ENCODE assay signal across 8 cellular contexts in genomic region chr7:129824291-129825004, GRCh38.
DNase-seq lines count a peak whose midpoint lies in the region; ATAC-seq and TF ChIP-seq lines count a peak whose summit lies in the region.

No MANE protein-coding gene starts in this region.

- CTCF ChIA-PET in AG04449 (lab: Yijun Ruan, JAX) = interaction anchor here (0.8 to 11.2 kb wide), 44 partner anchors 9 to 310 kb away, joined by 3 to 202 read pairs (median 5); partner anchors contain the start of gene NRF1
- CTCF ChIA-PET in naive thymus-derived CD4-positive, alpha-beta T cell (lab: Charles Lee) = interaction anchor here (0.6 to 1.7 kb wide), 7 partner anchors 10 to 190 kb away, joined by 3 to 5 read pairs (median 4); no protein-coding TSS in a partner anchor

- no peak for ATAC-seq in naive thymus-derived CD4-positive, alpha-beta T cell
- no peak for ATAC-seq in HG02623 (IDR thresholded peaks at IDR 0.05; ENCODE audit: unreplicated experiment)

- H3K36me3 Mint-ChIP-seq in naive thymus-derived CD4-positive, alpha-beta T cell = peaks cover 0 to 10% (median 0%) of the 10 kb centered on the region in 5 donors

- peak overlapping the region in 4 of 9 donors; percentile 21 to 85 (median 59) for H3K27ac Mint-ChIP-seq in naive thymus-derived CD4-positive, alpha-beta T cell

- H3K27me3 ChIP-seq in HUES6 (ENCODE audit: control insufficient read depth, insufficient read depth, low read length) = no peaks in the 10 kb centered on the region
- H3K27me3 ChIP-seq in breast epithelium = no peaks in the 10 kb centered on the region
- H3K27me3 ChIP-seq in naive thymus-derived CD4-positive, alpha-beta T cell (ENCODE audit: control insufficient read depth in 2 of 2, insufficient read depth in 2 of 2, low read length in 2 of 2) = no peaks in the 10 kb centered on the region

- no peak for TF ChIP-seq POLR2A in breast epithelium (IDR thresholded peaks at IDR 0.05)

- intact Hi-C loops in breast epithelium (cut with DNase I; ENCODE audit: low total_unique reads) = no loop called here
- intact Hi-C loops in naive thymus-derived CD4-positive, alpha-beta T cell (cut with micrococcal nuclease) = loop anchor here (1.0 to 10.0 kb wide), 14 partner anchors 44 to 1010 kb away; partner anchors contain the start of genes AHCYL2 (in 1 of the 2), NRF1 (in 1 of the 2), SMKR1 (in 1 of the 2) and UBE2H (in 1 of the 2)

- DNase-seq in AG04449 (ENCODE audit: low read depth, low spot score) (no peak), breast epithelium (ENCODE audit: low spot score in 2 of 2) (no peak), NCI-H748 (lab: John Stamatoyannopoulos, UW; ENCODE audit: unreplicated experiment) (no peak)
- no peak for DNase-seq in naive thymus-derived CD4-positive, alpha-beta T cell
- DNase-seq in stimulated activated CD4-positive, alpha-beta T cell treated with anti-CD3 and anti-CD28 coated beads, Interleukin-4, amount 100 ng/mL, for 4 hours = no peak
- DNase-seq in stimulated activated naive CD4-positive, alpha-beta T cell (lab: John Stamatoyannopoulos, UW) = no peak

- no peaks in the 10 kb centered on the region for H3K36me3 ChIP-seq in HUES6 (ENCODE audit: control insufficient read depth, insufficient read depth, low read length)
- H3K36me3 ChIP-seq in breast epithelium = no peaks in the 10 kb centered on the region
- H3K36me3 ChIP-seq in naive thymus-derived CD4-positive, alpha-beta T cell (ENCODE audit: control insufficient read depth in 2 of 3, insufficient read depth in 3 of 3, low read length in 3 of 3) = no peaks in the 10 kb centered on the region

- H3K9ac ChIP-seq in HUES6 (ENCODE audit: low read length) = peak overlapping the region; percentile 21

- H3K4me1 ChIP-seq in HUES6 (ENCODE audit: control insufficient read depth, insufficient read depth, low read length) (peaks cover 10% of the 10 kb centered on the region), breast epithelium (no peaks in the 10 kb centered on the region)
- no peaks in the 10 kb centered on the region for H3K4me1 ChIP-seq in naive thymus-derived CD4-positive, alpha-beta T cell (ENCODE audit: control insufficient read depth in 2 of 2, insufficient read depth in 2 of 2, low read length in 2 of 2)

- no peak for TF ChIP-seq CTCF in AG04449 (IDR thresholded peaks at IDR 0.05; ENCODE audit: insufficient read depth, low read length, missing control alignments)
- TF ChIP-seq CTCF in breast epithelium (IDR thresholded peaks at IDR 0.05) = no peak

- peaks cover 5 to 15% (median 9%) of the 10 kb centered on the region in 7 donors for H3K4me1 Mint-ChIP-seq in naive thymus-derived CD4-positive, alpha-beta T cell

- H3K27me3 Mint-ChIP-seq in naive thymus-derived CD4-positive, alpha-beta T cell = peaks cover 0 to 8% (median 0%) of the 10 kb centered on the region in 5 donors

- H3K27ac ChIP-seq in HUES6 (ENCODE audit: low read depth, low read length) (no peak overlapping the region), breast epithelium (peak overlapping the region; percentile 75 to 77)
- H3K27ac ChIP-seq in naive thymus-derived CD4-positive, alpha-beta T cell (ENCODE audit: low read depth, low read length) = no peak overlapping the region

- H3K4me3 ChIP-seq in AG04449 (ENCODE audit: low read depth, low read length) (peak overlapping the region; percentile 74), HUES6 (ENCODE audit: low read depth, low read length) (peak overlapping the region; percentile 99), breast epithelium (peak overlapping the region; percentile 58 to 73 (median 68))
- H3K4me3 ChIP-seq in naive thymus-derived CD4-positive, alpha-beta T cell (ENCODE audit: low read length) = peak overlapping the region; percentile 74

- H3K9me3 Mint-ChIP-seq in naive thymus-derived CD4-positive, alpha-beta T cell = no peaks in the 10 kb centered on the region

- POLR2A ChIA-PET in AG04449 (lab: Yijun Ruan, JAX) = interaction anchor here (1.1 kb wide), 1 partner anchor 128 kb away, joined by 3 read pairs; the partner anchor contains the start of gene UBE2H
- POLR2A ChIA-PET in naive thymus-derived CD4-positive, alpha-beta T cell (lab: Charles Lee) = interaction anchor here (0.9 kb wide), 1 partner anchor 7 kb away, joined by 3 read pairs; no protein-coding TSS in a partner anchor

- H3K9me3 ChIP-seq in HUES6 (ENCODE audit: control insufficient read depth, insufficient read depth, low read depth, low read length) (no peaks in the 10 kb centered on the region), breast epithelium (no peaks in the 10 kb centered on the region)
- H3K9me3 ChIP-seq in naive thymus-derived CD4-positive, alpha-beta T cell (ENCODE audit: control insufficient read depth in 2 of 3, low read length in 3 of 3) = no peaks in the 10 kb centered on the region

- peak overlapping the region; percentile 80 to 97 (median 88) for H3K4me3 Mint-ChIP-seq in naive thymus-derived CD4-positive, alpha-beta T cell

Comparison
In these comparisons a context has a peak if more than half of its experiments do, and no peak if none do; other contexts are left out.
1. H3K27ac ChIP-seq: peak in breast epithelium (2 of 2); none in HUES6 (single experiment) and naive thymus-derived CD4-positive, alpha-beta T cell (single experiment).
2. Peak in every context shown above with its lines, with median percentiles within 50 percentile points of each other: H3K4me3 ChIP-seq.